In the genomic region with DNA sequence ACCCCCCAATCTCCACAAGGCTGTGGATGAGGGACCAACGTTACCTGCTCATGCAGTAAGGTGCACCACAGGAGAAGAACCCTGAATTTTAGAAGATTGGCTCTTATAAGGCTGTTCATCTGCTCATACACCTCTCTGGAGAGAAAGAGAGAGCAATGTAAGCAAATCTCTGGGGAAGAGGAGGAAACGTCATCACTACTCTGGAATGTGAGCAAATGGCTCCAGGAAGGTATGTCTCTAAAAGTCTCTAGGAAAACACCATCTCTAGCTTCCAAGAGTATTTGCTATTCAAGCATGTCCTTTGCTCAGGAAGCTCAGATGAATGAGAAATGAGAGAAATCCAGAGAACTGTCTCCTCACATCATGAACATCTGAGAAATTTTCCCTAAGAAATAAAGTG, we compare ENCODE assay signal across 21 cellular contexts.
DNase-seq lines count a peak whose midpoint lies in the region; ATAC-seq and TF ChIP-seq lines count a peak whose summit lies in the region.
"Had no signal": no experiment of that assay in that cellular context is flagged by ENCODE, and none has a peak within 500 bp of the region (broad histone marks: within the 10 kb centered on the region; RNA-seq: fewer than 3 reads in every experiment).

No MANE protein-coding gene starts in this region.

- H3K79me1 ChIP-seq in IMR-90 (ENCODE audit: low read depth in 1 of 2, low read length in 2 of 2): no peaks in the 10 kb centered on the region

- CTCF ChIA-PET in A673 (lab: Charles Lee) (no interaction called here), IMR-90 (lab: Yijun Ruan, JAX) (interaction anchor here (0.6 kb wide), 1 partner anchor 77 kb away, joined by 3 read pairs; no protein-coding TSS in a partner anchor)
- CTCF ChIA-PET in CD4-positive, alpha-beta T cell (lab: Charles Lee): no interaction called here

- intact Hi-C loops in A673 (cut with micrococcal nuclease; ENCODE audit: unreplicated experiment): no loop called here
- intact Hi-C loops in IMR-90 (cut with micrococcal nuclease): no loop called here
- intact Hi-C loops in CD4-positive, alpha-beta T cell (cut with DNase I, micrococcal nuclease): no loop called here

- H2BK5ac ChIP-seq in IMR-90 (ENCODE audit: low read depth, low read length, poor library complexity, severe bottlenecking): no peak overlapping the region

- BruUV-seq in A673 (replicated peaks; lab: Mats Ljungman, UMichigan) (no TSS peak), IMR-90 (replicated peaks; lab: Mats Ljungman, UMichigan) (no TSS peak)

- no peak overlapping the region for H3K23ac ChIP-seq in IMR-90 (ENCODE audit: low read depth, low read length)

- H4K8ac ChIP-seq in IMR-90 (ENCODE audit: low read depth in 2 of 2, low read length in 2 of 2): no peak overlapping the region

- dilution Hi-C loops in IMR-90 (cut with HindIII; ENCODE audit: low sequenced_read_pairs, unreplicated experiment): no loop called here

- H3K9ac ChIP-seq in IMR-90 (ENCODE audit: low read depth, low read length): no peak overlapping the region

- H3K36me3 ChIP-seq in A673 (ENCODE audit: insufficient read depth, low read length, poor library complexity, severe bottlenecking): no peaks in the 10 kb centered on the region
- no peaks in the 10 kb centered on the region for H3K36me3 ChIP-seq in IMR-90 (ENCODE audit: control insufficient read depth, insufficient read depth, low read length)

- TF ChIP-seq POLR2A in IMR-90 (IDR thresholded peaks at IDR 0.05; ENCODE audit: low read depth, low read length) (no peak), erythroblast (IDR thresholded peaks at IDR 0.05; ENCODE audit: low read length) (no peak)

- no peak for TF ChIP-seq RAD21 in IMR-90 (IDR thresholded peaks at IDR 0.05; ENCODE audit: low read length)

- H3K9me3 ChIP-seq in A673 (ENCODE audit: low read depth, low read length, poor library complexity, severe bottlenecking) (no peaks in the 10 kb centered on the region), IMR-90 (ENCODE audit: control insufficient read depth, insufficient read depth, low read length) (no peaks in the 10 kb centered on the region)
- no peaks in the 10 kb centered on the region for H3K9me3 ChIP-seq in CD4-positive, alpha-beta T cell (ENCODE audit: control insufficient read depth, low read length)

- H3K4me1 ChIP-seq in A673 (ENCODE audit: insufficient read depth, low read length, poor library complexity, severe bottlenecking) (peaks cover 27% of the 10 kb centered on the region), IMR-90 (ENCODE audit: control insufficient read depth, insufficient read depth, low read length) (peaks cover 2% of the 10 kb centered on the region; the same call in 1 of the 2 replicates)

- peak; percentile 38 for DNase-seq in A673 (ENCODE audit: low spot score)
- peak; percentile 60 for DNase-seq in IMR-90
- peak; percentile 24 for DNase-seq in epithelial cell of esophagus (ENCODE audit: low read depth)
- peak; percentile 82 for DNase-seq in kidney tubule cell (ENCODE audit: low spot score)
- no peak for DNase-seq in CD4-positive, alpha-beta T cell
- no peak for DNase-seq in inferior parietal cortex (ENCODE audit: extremely low spot score)
- no peak for DNase-seq in erythroblast (lab: John Stamatoyannopoulos, UW)
- no peak for DNase-seq in chondrocyte (ENCODE audit: low spot score)
- DNase-seq: activated CD4-positive, alpha-beta T cell treated with anti-CD3 and anti-CD28 coated beads for 4 hours; activated CD8-positive, alpha-beta memory T cell treated with anti-CD3 and anti-CD28 coated beads for 24 hours; activated effector memory CD4-positive, alpha-beta T cell treated with Interleukin-2 at 50 U/mL for 16 hours; anterior cingulate cortex; CD8-positive, alpha-beta memory T cell; central memory CD4-positive, alpha-beta T cell; DMS79; Kasumi-1; NCI-H1436; stimulated activated naive CD4-positive, alpha-beta T cell treated with Interleukin-2 at 50 U/mL for 16 hours had no signal

- no peaks in the 10 kb centered on the region for H4K20me1 ChIP-seq in IMR-90 (ENCODE audit: insufficient read depth, low read length)

- H3K56ac ChIP-seq in IMR-90 (ENCODE audit: extremely low read depth, insufficient read depth, low read length): no peak overlapping the region

- no peak overlapping the region for H4K91ac ChIP-seq in IMR-90 (ENCODE audit: insufficient read depth, low read depth, low read length)

- in situ Hi-C loops in IMR-90 (cut with MboI; ENCODE audit: low sequenced_read_pairs): no loop called here

- H3K4me3 Mint-ChIP-seq in CD4-positive, alpha-beta T cell: no peak overlapping the region
- H3K4me3 Mint-ChIP-seq in chondrocyte (ENCODE audit: unreplicated experiment): no peak overlapping the region
- H3K4me3 Mint-ChIP-seq: activated naive CD8-positive, alpha-beta T cell; CD8-positive, alpha-beta memory T cell had no signal

- peaks cover 6% of the 10 kb centered on the region for H3K4me1 Mint-ChIP-seq in CD4-positive, alpha-beta T cell (ENCODE audit: low read depth)
- H3K4me1 Mint-ChIP-seq in chondrocyte (ENCODE audit: low read depth): peaks cover 11% of the 10 kb centered on the region

- POLR2A ChIA-PET in A673 (lab: Charles Lee; ENCODE audit: low non-redundant PET): no interaction called here
- POLR2A ChIA-PET in IMR-90 (lab: Charles Lee; ENCODE audit: unreplicated experiment): interaction anchor here (0.6 kb wide), 1 partner anchor 529 kb away, joined by 9 read pairs; no protein-coding TSS in a partner anchor
- POLR2A ChIA-PET in CD4-positive, alpha-beta T cell (lab: Charles Lee): no interaction called here

- H2BK120ac ChIP-seq in IMR-90 (ENCODE audit: low read depth, low read length): 0 out of 2 replicates have a peak overlapping the region, but pooled peaks have one; percentile 40

- no peak overlapping the region for H3K4me2 ChIP-seq in IMR-90 (ENCODE audit: low read depth, low read length)

- H2BK15ac ChIP-seq in IMR-90 (ENCODE audit: low read depth, low read length): no peak overlapping the region

- H3K4ac ChIP-seq in IMR-90 (ENCODE audit: low read depth, low read length): peak overlapping the region; percentile 43; the same call in 1 of the 2 replicates

- H2AK5ac ChIP-seq in IMR-90 (ENCODE audit: low read depth, low read length): no peak overlapping the region

- H3K27me3 ChIP-seq in A673 (replicated peaks; ENCODE audit: insufficient read depth, low read depth, low read length, poor library complexity) (no peaks in the 10 kb centered on the region), IMR-90 (ENCODE audit: control insufficient read depth, insufficient read depth, low read length) (peaks cover 1% of the 10 kb centered on the region; the same call in 1 of the 2 replicates)
- H3K27me3 ChIP-seq in CD4-positive, alpha-beta T cell (ENCODE audit: control insufficient read depth, insufficient read depth, low read length): no peaks in the 10 kb centered on the region

- H3K4me3 ChIP-seq in A673 (ENCODE audit: low read depth, low read length, poor library complexity, severe bottlenecking): no peak overlapping the region
- H3K4me3 ChIP-seq in IMR-90 (ENCODE audit: insufficient read depth, low read depth, low read length): no peak overlapping the region
- H3K4me3 ChIP-seq in epithelial cell of esophagus (ENCODE audit: low read length): no peak overlapping the region

- H3K9me3 Mint-ChIP-seq in CD4-positive, alpha-beta T cell: no peaks in the 10 kb centered on the region
- peaks cover 6% of the 10 kb centered on the region for H3K9me3 Mint-ChIP-seq in chondrocyte (ENCODE audit: low read depth)
- H3K9me3 Mint-ChIP-seq: CD8-positive, alpha-beta memory T cell had no signal

- TF ChIP-seq CTCF in A673 (conservative IDR thresholded peaks at IDR 0.05; ENCODE audit: low read depth, low read length) (no peak), IMR-90 (conservative IDR thresholded peaks at IDR 0.05; ENCODE audit: low read depth, low read length) (no peak), epithelial cell of esophagus (IDR thresholded peaks at IDR 0.05; ENCODE audit: insufficient read depth, low read depth, low read length, missing control alignments) (no peak), chondrocyte (IDR thresholded peaks at IDR 0.05) (no peak)
- no peak for TF ChIP-seq CTCF in CD4-positive, alpha-beta T cell (IDR thresholded peaks at IDR 0.05)

- no peak overlapping the region for H3K27ac Mint-ChIP-seq in CD4-positive, alpha-beta T cell
- no peak overlapping the region for H3K27ac Mint-ChIP-seq in chondrocyte (ENCODE audit: unreplicated experiment)
- H3K27ac Mint-ChIP-seq: activated naive CD8-positive, alpha-beta T cell; CD8-positive, alpha-beta memory T cell; progenitor cell of endocrine pancreas had no signal

- no peak overlapping the region for H4K5ac ChIP-seq in IMR-90 (ENCODE audit: low read depth, low read length)

- H3K27me3 Mint-ChIP-seq in CD4-positive, alpha-beta T cell: no peaks in the 10 kb centered on the region
- no peaks in the 10 kb centered on the region for H3K27me3 Mint-ChIP-seq in chondrocyte (ENCODE audit: low read depth)
- H3K27me3 Mint-ChIP-seq: activated naive CD8-positive, alpha-beta T cell had no signal

- H3K36me3 Mint-ChIP-seq in CD4-positive, alpha-beta T cell (ENCODE audit: low read depth): no peaks in the 10 kb centered on the region
- peaks cover 5% of the 10 kb centered on the region for H3K36me3 Mint-ChIP-seq in chondrocyte (ENCODE audit: low read depth)
- H3K36me3 Mint-ChIP-seq: activated naive CD8-positive, alpha-beta T cell; CD8-positive, alpha-beta memory T cell had no signal

- H3K9me1 ChIP-seq in IMR-90 (ENCODE audit: insufficient read depth, low read length): peaks cover 3% of the 10 kb centered on the region; the same call in 1 of the 2 replicates

- H3K14ac ChIP-seq in IMR-90 (replicated peaks; ENCODE audit: low read depth, low read length): no peak overlapping the region

- peak; percentile 81 for ATAC-seq in IMR-90 (ENCODE audit: low read depth)
- ATAC-seq in CD4-positive, alpha-beta T cell (ENCODE audit: poor library complexity): no peak
- ATAC-seq: SK-N-SH treated with all-trans-retinoic acid at 6 μM for 48 hours had no signal

- peak overlapping the region; percentile 73 for H2AFZ ChIP-seq in IMR-90 (replicated peaks; ENCODE audit: low read length, poor library complexity)

- H3K18ac ChIP-seq in IMR-90 (ENCODE audit: low read depth, low read length): no peak overlapping the region

- H2AK9ac ChIP-seq in IMR-90 (replicated peaks; ENCODE audit: low read depth, low read length, poor library complexity): no peak overlapping the region

- no peak overlapping the region for H2BK20ac ChIP-seq in IMR-90 (ENCODE audit: low read depth, low read length)

- no peak overlapping the region for H3K27ac ChIP-seq in A673 (ENCODE audit: low read depth, low read length, poor library complexity, severe bottlenecking)
- H3K27ac ChIP-seq in IMR-90 (ENCODE audit: insufficient read depth, low read length): no peak overlapping the region
- H3K27ac ChIP-seq in CD4-positive, alpha-beta T cell (ENCODE audit: low read depth, low read length): no peak overlapping the region

- WGBS in IMR-90 (ENCODE audit: extremely low coverage in 2 of 2, insufficient read length in 1 of 2), 2 experiments: no CpG with 5 or more reads among the region's 2 CpGs

Comparison
In these comparisons a context has a peak if more than half of its experiments do, and no peak if none do; other contexts are left out.
1. DNase-seq: peak in A673 (single experiment), IMR-90 (single experiment), epithelial cell of esophagus (single experiment) and kidney tubule cell (single experiment); none in CD4-positive, alpha-beta T cell (0 of 10), inferior parietal cortex (single experiment), erythroblast (0 of 2) and chondrocyte (single experiment).